Comparison of ENCODE assay signal across 8 cellular contexts in genomic region chr16:29118301-29118957, GRCh38.
DNase-seq lines count a peak whose midpoint lies in the region; ATAC-seq and TF ChIP-seq lines count a peak whose summit lies in the region.
"Not testable (repeated sequence)": the region's sequence is repeated elsewhere in the genome, so short reads cannot be mapped to it uniquely, and the experiment has no call there.

No MANE protein-coding gene starts in this region.

- not testable (repeated sequence) for H2AFZ ChIP-seq in Karpas-422 (ENCODE audit: low read length)

- H3K9ac ChIP-seq in Karpas-422 (ENCODE audit: low read length) = not testable (repeated sequence)

- peak; percentile 22 to 42 for ATAC-seq in lower lobe of right lung

- H3K9me2 ChIP-seq in Karpas-422 (replicated peaks; ENCODE audit: insufficient read depth, low read length) = not testable (repeated sequence)

- not testable (repeated sequence) for H3K9me3 ChIP-seq in AG04450 (ENCODE audit: control insufficient read depth, insufficient read depth, low read length); Karpas-422 (ENCODE audit: low read length); lower lobe of right lung

- intact Hi-C loops in lower lobe of right lung (cut with DNase I) = not testable (repeated sequence)

- H3K4me2 ChIP-seq in Karpas-422 (ENCODE audit: low read depth, low read length, poor library complexity, severe bottlenecking) = not testable (repeated sequence)

- TF ChIP-seq CTCF in AG04450 (IDR thresholded peaks at IDR 0.05; ENCODE audit: low read depth, low read length); fibroblast of pulmonary artery (IDR thresholded peaks at IDR 0.05; ENCODE audit: low read length, missing control alignments); lower lobe of right lung (IDR thresholded peaks at IDR 0.05): not testable (repeated sequence)

- peaks cover 39% of the 10 kb centered on the region for H3K4me1 Mint-ChIP-seq in activated CD4-positive, alpha-beta memory T cell treated with anti-CD3 and anti-CD28 coated beads, Interleukin-2, amount 10 ng/mL, durations not matched to agents 7 days and 5 days
- H3K4me1 Mint-ChIP-seq in activated naive CD8-positive, alpha-beta T cell treated with anti-CD3 and anti-CD28 coated beads for 36 hours = peaks cover 36% of the 10 kb centered on the region

- H4K20me1 ChIP-seq in Karpas-422 (ENCODE audit: insufficient read depth, low read depth, low read length) = not testable (repeated sequence)

- peak overlapping the region; percentile 31 for H3K27ac ChIP-seq in AG04450 (ENCODE audit: low read depth, low read length)
- not testable (repeated sequence) for H3K27ac ChIP-seq in Karpas-422 (ENCODE audit: low read length)
- H3K27ac ChIP-seq in lower lobe of right lung = peak overlapping the region; percentile 18

- peaks cover 45% of the 10 kb centered on the region for H3K79me2 ChIP-seq in Karpas-422 (ENCODE audit: low read length)

- not testable (repeated sequence) for DNase-seq in AG04450 (ENCODE audit: low read depth, low spot score); lower lobe of right lung
- DNase-seq in Karpas-422 (peak; percentile 40), RPMI8226 (peak; percentile 42), fibroblast of pulmonary artery (ENCODE audit: low read depth) (peak; percentile 18)
- peak; percentile 11 for DNase-seq in activated CD4-positive, alpha-beta memory T cell treated with anti-CD3 and anti-CD28 coated beads, Interleukin-2, amount 10 ng/mL, durations not matched to agents 7 days and 5 days
- peak; percentile 20 for DNase-seq in activated naive CD8-positive, alpha-beta T cell treated with anti-CD3 and anti-CD28 coated beads for 36 hours
- DNase-seq in stimulated activated CD8-positive, alpha-beta memory T cell treated with anti-CD3 and anti-CD28 coated beads, Interleukin-12 subunit alpha, Interleukin-12 subunit beta, amount 100 ng/mL, for 1 hour (ENCODE audit: low read depth) = peak; percentile 18

- H3K36me3 Mint-ChIP-seq in activated CD4-positive, alpha-beta memory T cell treated with anti-CD3 and anti-CD28 coated beads, Interleukin-2, amount 10 ng/mL, durations not matched to agents 7 days and 5 days (ENCODE audit: low read depth) = peaks cover 51% of the 10 kb centered on the region
- peaks cover 22% of the 10 kb centered on the region for H3K36me3 Mint-ChIP-seq in activated naive CD8-positive, alpha-beta T cell treated with anti-CD3 and anti-CD28 coated beads for 36 hours

- not testable (repeated sequence) for H3K27me3 ChIP-seq in AG04450 (ENCODE audit: control insufficient read depth, insufficient read depth, low read length); Karpas-422 (ENCODE audit: low read length); lower lobe of right lung (ENCODE audit: low read depth)

- not testable (repeated sequence) for H3K27ac Mint-ChIP-seq in activated CD4-positive, alpha-beta memory T cell treated with anti-CD3 and anti-CD28 coated beads, Interleukin-2, amount 10 ng/mL, durations not matched to agents 7 days and 5 days
- peak overlapping the region; percentile 59 for H3K27ac Mint-ChIP-seq in activated naive CD8-positive, alpha-beta T cell treated with anti-CD3 and anti-CD28 coated beads for 36 hours

- H3K36me3 ChIP-seq in Karpas-422 (ENCODE audit: insufficient read depth, low read length) (peaks cover 13% of the 10 kb centered on the region), lower lobe of right lung (peaks cover 18% of the 10 kb centered on the region)

- H3K9me3 Mint-ChIP-seq in activated CD4-positive, alpha-beta memory T cell treated with anti-CD3 and anti-CD28 coated beads, Interleukin-2, amount 10 ng/mL, durations not matched to agents 7 days and 5 days; activated naive CD8-positive, alpha-beta T cell treated with anti-CD3 and anti-CD28 coated beads for 36 hours: not testable (repeated sequence)

- POLR2A ChIA-PET in AG04450 (lab: Yijun Ruan, JAX); activated CD4-positive, alpha-beta memory T cell treated with anti-CD3 and anti-CD28 coated beads, Interleukin-2, amount 10 ng/mL, durations not matched to agents 7 days and 5 days (lab: Charles Lee): not testable (repeated sequence)

- not testable (repeated sequence) for H3K4me3 ChIP-seq in AG04450 (ENCODE audit: low read depth, low read length); Karpas-422 (ENCODE audit: low read length); fibroblast of pulmonary artery (replicated peaks; ENCODE audit: low read depth, low read length); lower lobe of right lung

- not testable (repeated sequence) for H3K4me1 ChIP-seq in Karpas-422 (ENCODE audit: low read length)
- H3K4me1 ChIP-seq in lower lobe of right lung = peaks cover 14% of the 10 kb centered on the region

- not testable (repeated sequence) for H3K27me3 Mint-ChIP-seq in activated CD4-positive, alpha-beta memory T cell treated with anti-CD3 and anti-CD28 coated beads, Interleukin-2, amount 10 ng/mL, durations not matched to agents 7 days and 5 days; activated naive CD8-positive, alpha-beta T cell treated with anti-CD3 and anti-CD28 coated beads for 36 hours

- CTCF ChIA-PET in AG04450 (lab: Charles Lee); activated CD4-positive, alpha-beta memory T cell treated with anti-CD3 and anti-CD28 coated beads, Interleukin-2, amount 10 ng/mL, durations not matched to agents 7 days and 5 days (lab: Charles Lee): not testable (repeated sequence)

- H3K4me3 Mint-ChIP-seq in activated CD4-positive, alpha-beta memory T cell treated with anti-CD3 and anti-CD28 coated beads, Interleukin-2, amount 10 ng/mL, durations not matched to agents 7 days and 5 days; activated naive CD8-positive, alpha-beta T cell treated with anti-CD3 and anti-CD28 coated beads for 36 hours: not testable (repeated sequence)
